ENCODE assay signal across 8 cellular contexts in the genomic region with DNA sequence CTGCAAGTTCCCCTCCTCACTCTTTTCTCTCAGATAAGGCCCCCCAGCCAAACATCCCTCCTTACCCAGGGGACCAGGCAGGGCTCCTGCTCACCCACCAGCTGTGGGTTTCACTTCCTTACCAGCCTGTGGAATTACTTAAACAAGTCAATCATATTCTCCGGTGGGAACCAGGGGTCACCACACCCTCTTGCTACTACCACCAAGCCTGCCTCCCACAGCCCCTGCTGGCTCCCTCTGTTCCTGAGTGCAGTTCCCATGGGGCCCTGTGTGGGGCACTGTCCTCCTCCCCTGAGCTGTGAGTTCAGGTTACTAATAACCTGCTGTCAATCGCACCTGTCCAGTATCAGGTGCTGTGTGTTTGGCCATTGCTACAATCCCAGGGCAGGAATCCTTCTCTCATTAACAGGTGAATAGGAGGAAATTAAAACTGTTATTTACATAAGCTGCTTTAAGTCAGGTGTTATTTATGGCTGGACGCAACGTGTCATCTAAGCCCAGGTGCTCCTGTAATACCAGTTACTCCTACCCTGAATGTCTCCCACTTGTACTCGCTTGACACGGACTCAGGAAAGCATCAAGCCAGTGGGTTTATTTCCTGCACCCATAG. TPM values are rescaled to one million over a fixed set of nuclear protein-coding genes. Genes with fewer than 3 reads are reported as not detected.
A peak's percentile ranks its signal among the peaks of the same experiment; 100 is the strongest.
DNase-seq lines count a peak whose midpoint lies in the region; ATAC-seq lines count a peak whose summit lies in the region.

No MANE protein-coding gene starts in this region.

- H3K9me3 Mint-ChIP-seq in activated naive CD8-positive, alpha-beta T cell treated with anti-CD3 and anti-CD28 coated beads for 36 hours = no peaks in the 10 kb centered on the region

- H3K36me3 Mint-ChIP-seq in activated naive CD8-positive, alpha-beta T cell treated with anti-CD3 and anti-CD28 coated beads for 36 hours = peaks cover 12% of the 10 kb centered on the region

- peaks cover 23% of the 10 kb centered on the region for H3K4me1 Mint-ChIP-seq in activated naive CD8-positive, alpha-beta T cell treated with anti-CD3 and anti-CD28 coated beads for 36 hours

- no peaks in the 10 kb centered on the region for H3K27me3 Mint-ChIP-seq in activated naive CD8-positive, alpha-beta T cell treated with anti-CD3 and anti-CD28 coated beads for 36 hours

- no peak overlapping the region for H3K4me3 Mint-ChIP-seq in activated naive CD8-positive, alpha-beta T cell treated with anti-CD3 and anti-CD28 coated beads for 36 hours

- DNase-seq in DMS153 treated with DMSO at 0.1 percent for 48 hours (lab: John Stamatoyannopoulos, UW; ENCODE audit: unreplicated experiment) = peak; percentile 96
- peak; percentile 25 for DNase-seq in NCI-H82 treated with DMSO at 0.1 percent for 48 hours (lab: John Stamatoyannopoulos, UW; ENCODE audit: unreplicated experiment)
- peak; percentile 55 for DNase-seq in activated naive CD8-positive, alpha-beta T cell treated with anti-CD3 and anti-CD28 coated beads for 36 hours
- DNase-seq in islet precursor cell = peak; percentile 89
- peak in 4 of 6 experiments; percentile 19 to 29 (median 26) for DNase-seq in stimulated activated naive CD4-positive, alpha-beta T cell (lab: John Stamatoyannopoulos, UW)
- DNase-seq in GF-D8 (lab: John Stamatoyannopoulos, UW) = no peak

- ATAC-seq in GM19463 (IDR thresholded peaks at IDR 0.05; ENCODE audit: unreplicated experiment) (peak; percentile 75), HG03469 (IDR thresholded peaks at IDR 0.05; ENCODE audit: unreplicated experiment) (peak; percentile 65)

- H3K27ac Mint-ChIP-seq in activated naive CD8-positive, alpha-beta T cell treated with anti-CD3 and anti-CD28 coated beads for 36 hours = no peak overlapping the region

RNA-seq across cellular contexts. Expression of a gene that starts 53.1 kb away (rescaled TPM):
- total RNA-seq in activated naive CD8-positive, alpha-beta T cell treated with anti-CD3 and anti-CD28 coated beads for 36 hours = 100 to 1,000 TPM; 128 to 140 TPM
